8 cellular contexts compared by ENCODE assay signal in genomic region chr20:51480507-51481270, GRCh38.
DNase-seq lines count a peak whose midpoint lies in the region; ATAC-seq and TF ChIP-seq lines count a peak whose summit lies in the region.

No MANE protein-coding gene starts in this region.

- DNase-seq in activated T-cell treated with anti-CD3 and anti-CD28 coated beads for 4 hours, result peak; percentile 30
- DNase-seq in stimulated activated CD8-positive, alpha-beta memory T cell treated with anti-CD3 and anti-CD28 coated beads, Interleukin-2, amount 100 ng/mL, for 48 hours (ENCODE audit: low read depth in 2 of 2), result peak; percentile 43 to 62
- no peak for DNase-seq in hypothalamus (lab: John Stamatoyannopoulos, UW)
- DNase-seq in AG08396 (ENCODE audit: low spot score), result no peak
- DNase-seq in SKM-1 treated with dmso at 0.1 percent for 144 hours (lab: John Stamatoyannopoulos, UW; ENCODE audit: unreplicated experiment), result no peak

- WGBS in gastroesophageal sphincter (ENCODE audit: low coverage in 1 of 2), 2 donors, result 77 to 85% methylated on average over 6 to 12 of the region's 14 CpGs

- TF ChIP-seq POLR2A in gastroesophageal sphincter (IDR thresholded peaks at IDR 0.05), result no peak

- H3K27me3 ChIP-seq in gastroesophageal sphincter, result no peaks in the 10 kb centered on the region

- H3K27ac ChIP-seq in gastroesophageal sphincter, result no peak overlapping the region

- no peak for TF ChIP-seq EP300 in gastroesophageal sphincter (IDR thresholded peaks at IDR 0.05)

- no peak for TF ChIP-seq CTCF in gastroesophageal sphincter (IDR thresholded peaks at IDR 0.05)

- H3K4me1 ChIP-seq in gastroesophageal sphincter, result no peaks in the 10 kb centered on the region

- H3K4me3 ChIP-seq in gastroesophageal sphincter, result no peak overlapping the region

- H3K36me3 ChIP-seq in gastroesophageal sphincter, result no peaks in the 10 kb centered on the region

- ATAC-seq in GM19351 (IDR thresholded peaks at IDR 0.05; ENCODE audit: unreplicated experiment) (peak; percentile 62), HG03135 (IDR thresholded peaks at IDR 0.05; ENCODE audit: unreplicated experiment) (peak; percentile 62), gastroesophageal sphincter (no peak)

- no peaks in the 10 kb centered on the region for H3K9me3 ChIP-seq in gastroesophageal sphincter

Comparison
In these comparisons a context has a peak if more than half of its experiments do, and no peak if none do; other contexts are left out.
1. DNase-seq: peak in activated T-cell treated with anti-CD3 and anti-CD28 coated beads for 4 hours (single experiment) and stimulated activated CD8-positive, alpha-beta memory T cell treated with anti-CD3 and anti-CD28 coated beads, Interleukin-2, amount 100 ng/mL, for 48 hours (2 of 2); none in hypothalamus (0 of 51), AG08396 (single experiment) and SKM-1 treated with dmso at 0.1 percent for 144 hours (single experiment).